ENCODE assay signal across 13 cellular contexts in genomic region chr18:44761812-44762211, GRCh38.
A peak's percentile ranks its signal among the peaks of the same experiment; 100 is the strongest.
DNase-seq lines count a peak whose midpoint lies in the region; ATAC-seq and TF ChIP-seq lines count a peak whose summit lies in the region.
"Had no signal": no experiment of that assay in that cellular context is flagged by ENCODE, and none has a peak within 500 bp of the region (broad histone marks: within the 10 kb centered on the region; RNA-seq: fewer than 3 reads in every experiment).

No MANE protein-coding gene starts in this region.

- TF ChIP-seq CTCF in VCaP (conservative IDR thresholded peaks at IDR 0.05): no peak
- TF ChIP-seq CTCF in lower lobe of right lung (IDR thresholded peaks at IDR 0.05): no peak

- H3K27ac Mint-ChIP-seq in IgD-negative memory B cell: peak overlapping the region; percentile 61 to 87 (median 82)
- H3K27ac Mint-ChIP-seq in stimulated activated naive B cell treated with anti-CD40 and anti-IgM and Interleukin-4, amounts not matched to agents 10 μg/mL and 1 μg/mL and 100 μg/mL, for 72 hours: peak overlapping the region; percentile 98
- H3K27ac Mint-ChIP-seq: activated naive CD4-positive, alpha-beta T cell treated with anti-CD3 and anti-CD28 coated beads, Interleukin-2, amount 10 ng/mL, durations not matched to agents 7 days and 5 days; brain; WTC11 had no signal

- peak overlapping the region in 3 of 4 donors; percentile 14 to 63 (median 15) for H3K4me3 Mint-ChIP-seq in IgD-negative memory B cell
- H3K4me3 Mint-ChIP-seq in stimulated activated naive B cell treated with anti-CD40 and anti-IgM and Interleukin-4, amounts not matched to agents 10 μg/mL and 1 μg/mL and 100 μg/mL, for 72 hours: peak overlapping the region in 1 of 2 donors; percentile 25
- H3K4me3 Mint-ChIP-seq: activated naive CD4-positive, alpha-beta T cell treated with anti-CD3 and anti-CD28 coated beads, Interleukin-2, amount 10 ng/mL, durations not matched to agents 7 days and 5 days; brain; WTC11 had no signal

- H3K9me3 Mint-ChIP-seq in IgD-negative memory B cell: no peaks in the 10 kb centered on the region
- H3K9me3 Mint-ChIP-seq in stimulated activated naive B cell treated with anti-CD40 and anti-IgM and Interleukin-4, amounts not matched to agents 10 μg/mL and 1 μg/mL and 100 μg/mL, for 72 hours: peaks cover 13 to 15% of the 10 kb centered on the region in 2 donors
- H3K9me3 Mint-ChIP-seq: activated naive CD4-positive, alpha-beta T cell treated with anti-CD3 and anti-CD28 coated beads, Interleukin-2, amount 10 ng/mL, durations not matched to agents 7 days and 5 days had no signal

- H3K4me3 ChIP-seq in lower lobe of right lung: no peak overlapping the region
- H3K4me3 ChIP-seq: hepatocyte had no signal

- intact Hi-C loops in lower lobe of right lung (cut with DNase I): no loop called here

- H3K36me3 ChIP-seq in lower lobe of right lung: no peaks in the 10 kb centered on the region

- peaks cover 76 to 81% (median 78%) of the 10 kb centered on the region in 3 donors for H3K4me1 Mint-ChIP-seq in IgD-negative memory B cell
- H3K4me1 Mint-ChIP-seq in stimulated activated naive B cell treated with anti-CD40 and anti-IgM and Interleukin-4, amounts not matched to agents 10 μg/mL and 1 μg/mL and 100 μg/mL, for 72 hours: peaks cover 76 to 92% of the 10 kb centered on the region in 2 donors

- H3K36me3 Mint-ChIP-seq in IgD-negative memory B cell: peaks cover 23% of the 10 kb centered on the region
- H3K36me3 Mint-ChIP-seq in stimulated activated naive B cell treated with anti-CD40 and anti-IgM and Interleukin-4, amounts not matched to agents 10 μg/mL and 1 μg/mL and 100 μg/mL, for 72 hours: peaks cover 45 to 70% of the 10 kb centered on the region in 2 donors

- ATAC-seq in lower lobe of right lung (peak; percentile 36 to 61), GM19328 (IDR thresholded peaks at IDR 0.05; ENCODE audit: unreplicated experiment) (no peak), GM18861 (IDR thresholded peaks at IDR 0.05; ENCODE audit: unreplicated experiment) (no peak)
- ATAC-seq in stimulated activated naive B cell treated with anti-CD40 and anti-IgM and Interleukin-4, amounts not matched to agents 10 μg/mL and 1 μg/mL and 100 μg/mL, for 72 hours (replicated peaks): no peak
- ATAC-seq: WTC11 had no signal

- H3K27me3 Mint-ChIP-seq in IgD-negative memory B cell: peaks cover 1% of the 10 kb centered on the region
- H3K27me3 Mint-ChIP-seq in stimulated activated naive B cell treated with anti-CD40 and anti-IgM and Interleukin-4, amounts not matched to agents 10 μg/mL and 1 μg/mL and 100 μg/mL, for 72 hours: no peaks in the 10 kb centered on the region
- H3K27me3 Mint-ChIP-seq: brain had no signal

- H3K9me3 ChIP-seq in lower lobe of right lung: no peaks in the 10 kb centered on the region

- no peaks in the 10 kb centered on the region for H3K27me3 ChIP-seq in lower lobe of right lung (ENCODE audit: low read depth)
- H3K27me3 ChIP-seq: hepatocyte had no signal

- peaks cover 33% of the 10 kb centered on the region for H3K4me1 ChIP-seq in lower lobe of right lung

- DNase-seq in lower lobe of right lung (no peak), D341Med (ENCODE audit: low spot score) (no peak)
- DNase-seq in stimulated activated naive B cell treated with anti-CD40 and anti-IgM and Interleukin-4, amounts not matched to agents 10 μg/mL and 1 μg/mL and 100 μg/mL, for 72 hours: no peak
- DNase-seq: activated naive CD4-positive, alpha-beta T cell treated with anti-CD3 and anti-CD28 coated beads, Interleukin-2, amount 10 ng/mL, durations not matched to agents 7 days and 5 days; NCI-H2081; posterior cingulate gyrus had no signal

- 0 out of 2 replicates have a peak overlapping the region, but pooled peaks have one; percentile 4 for H3K27ac ChIP-seq in VCaP
- H3K27ac ChIP-seq in lower lobe of right lung: no peak overlapping the region
- H3K27ac ChIP-seq: hepatocyte had no signal

Comparison
In these comparisons a context has a peak if more than half of its experiments do, and no peak if none do; other contexts are left out.
1. ATAC-seq: peak in lower lobe of right lung (2 of 2); none in stimulated activated naive B cell treated with anti-CD40 and anti-IgM and Interleukin-4, amounts not matched to agents 10 μg/mL and 1 μg/mL and 100 μg/mL, for 72 hours (0 of 2), GM19328 (single experiment) and GM18861 (single experiment).